ENCODE assay signal across 8 cellular contexts in genomic region chr1:16217061-16217785, GRCh38. TPM values are rescaled to one million over a fixed set of nuclear protein-coding genes. Genes with fewer than 3 reads are reported as not detected.
DNase-seq lines count a peak whose midpoint lies in the region; ATAC-seq, FAIRE-seq and TF ChIP-seq lines count a peak whose summit lies in the region.

No MANE protein-coding gene starts in this region.

- H3K27ac Mint-ChIP-seq in activated naive CD8-positive, alpha-beta T cell treated with anti-CD3 and anti-CD28 coated beads, Interleukin-2, amount 10 ng/mL, durations not matched to agents 7 days and 5 days: peak overlapping the region; percentile 84

- no peaks in the 10 kb centered on the region for H3K36me3 Mint-ChIP-seq in activated naive CD8-positive, alpha-beta T cell treated with anti-CD3 and anti-CD28 coated beads, Interleukin-2, amount 10 ng/mL, durations not matched to agents 7 days and 5 days

- H3K9me3 ChIP-seq in HEK293 (ENCODE audit: control insufficient read depth, insufficient read depth, low read depth, low read length) (no peaks in the 10 kb centered on the region), pancreas (no peaks in the 10 kb centered on the region), thyroid gland (no peaks in the 10 kb centered on the region)

- H3K4me3 ChIP-seq in HEK293 (ENCODE audit: low read depth, low read length): peak overlapping the region; percentile 20; the same call in 1 of the 2 replicates
- peak overlapping the region; percentile 38 for H3K4me3 ChIP-seq in NB4 (ENCODE audit: low read depth, low read length)
- peak overlapping the region; percentile 8 to 54 (median 28) for H3K4me3 ChIP-seq in pancreas
- peak overlapping the region in 2 of 3 donors; percentile 32 to 35 for H3K4me3 ChIP-seq in thyroid gland (replicated peaks in 1 of 3)

- H3K4me1 Mint-ChIP-seq in activated naive CD8-positive, alpha-beta T cell treated with anti-CD3 and anti-CD28 coated beads, Interleukin-2, amount 10 ng/mL, durations not matched to agents 7 days and 5 days: peaks cover 27% of the 10 kb centered on the region

- intact Hi-C loops in Right ventricle myocardium superior (cut with DNase I) (no loop called here), pancreas (cut with DNase I) (no loop called here), thyroid gland (cut with DNase I) (no loop called here)

- H3K36me3 ChIP-seq in HEK293 (ENCODE audit: control insufficient read depth in 2 of 2, insufficient read depth in 1 of 2, low read length in 2 of 2) (no peaks in the 10 kb centered on the region), pancreas (no peaks in the 10 kb centered on the region), thyroid gland (no peaks in the 10 kb centered on the region)

- TF ChIP-seq POLR2A in NB4 (IDR thresholded peaks at IDR 0.05; ENCODE audit: extremely low read depth, insufficient read length): no peak
- TF ChIP-seq POLR2A in thyroid gland (IDR thresholded peaks at IDR 0.05): peak in 1 of 2 donors; percentile 69

- WGBS in pancreas, 2 donors: 1 to 2% methylated on average over 35 to 46 of the region's 46 CpGs
- 0 to 2% methylated on average over 42 to 43 of the region's 46 CpGs for WGBS in thyroid gland, 2 donors

- DNase-seq in GF-D8 (lab: John Stamatoyannopoulos, UW) (peak; percentile 57), NB4 (ENCODE audit: low read depth) (peak; percentile 93), SKM-1 treated with dmso at 0.1 percent for 144 hours (lab: John Stamatoyannopoulos, UW; ENCODE audit: unreplicated experiment) (peak; percentile 89), Right ventricle myocardium superior (peak; percentile 99), pancreas (peak; percentile 98 to 100 (median 100)), thyroid gland (peak; percentile 99)
- peak; percentile 96 for DNase-seq in activated naive CD8-positive, alpha-beta T cell treated with anti-CD3 and anti-CD28 coated beads, Interleukin-2, amount 10 ng/mL, durations not matched to agents 7 days and 5 days

- peaks cover 2% of the 10 kb centered on the region for H3K9me3 Mint-ChIP-seq in activated naive CD8-positive, alpha-beta T cell treated with anti-CD3 and anti-CD28 coated beads, Interleukin-2, amount 10 ng/mL, durations not matched to agents 7 days and 5 days

- peak overlapping the region; percentile 91 for H3K4me3 Mint-ChIP-seq in activated naive CD8-positive, alpha-beta T cell treated with anti-CD3 and anti-CD28 coated beads, Interleukin-2, amount 10 ng/mL, durations not matched to agents 7 days and 5 days

- peaks cover 9% of the 10 kb centered on the region for H3K27me3 Mint-ChIP-seq in activated naive CD8-positive, alpha-beta T cell treated with anti-CD3 and anti-CD28 coated beads, Interleukin-2, amount 10 ng/mL, durations not matched to agents 7 days and 5 days

- CTCF ChIA-PET in HEK293 (lab: Yijun Ruan, JAX): interaction anchor here (0.9 to 1.4 kb wide), 5 partner anchors 13 to 146 kb away, joined by 3 to 5 read pairs (median 4); partner anchors contain the start of gene CPLANE2

- TF ChIP-seq CTCF in HEK293 (tag by site-specific recombination; IDR thresholded peaks at IDR 0.05) (no peak), NB4 (IDR thresholded peaks at IDR 0.05; ENCODE audit: low read depth, low read length) (no peak), pancreas (IDR thresholded peaks at IDR 0.05) (no peak), thyroid gland (IDR thresholded peaks at IDR 0.05) (no peak)

- H3K27ac ChIP-seq in HEK293 (ENCODE audit: extremely low read depth, low read depth, low read length) (no peak overlapping the region), pancreas (peak overlapping the region; percentile 2 to 82 (median 64)), thyroid gland (peak overlapping the region; percentile 29 to 50 (median 39))

- POLR2A ChIA-PET in HEK293 (lab: Yijun Ruan, JAX): interaction anchor here (0.5 to 3.2 kb wide), 8 partner anchors 9 to 488 kb away, joined by 3 to 27 read pairs (median 4); partner anchors contain the start of genes CPLANE2, FBXO42 and ZBTB17
- POLR2A ChIA-PET in activated naive CD8-positive, alpha-beta T cell treated with anti-CD3 and anti-CD28 coated beads, Interleukin-2, amount 10 ng/mL, durations not matched to agents 7 days and 5 days (lab: Charles Lee): interaction anchor here (0.9 to 2.2 kb wide), 7 partner anchors 8 to 142 kb away, joined by 3 to 31 read pairs (median 4); partner anchors contain the start of genes CPLANE2 and FBXO42

- H3K4me1 ChIP-seq in HEK293 (ENCODE audit: control insufficient read depth, insufficient read depth, low read length): no peaks in the 10 kb centered on the region
- H3K4me1 ChIP-seq in pancreas: peaks cover 7 to 8% (median 8%) of the 10 kb centered on the region in 3 donors
- peaks cover 8 to 23% of the 10 kb centered on the region in 2 donors for H3K4me1 ChIP-seq in thyroid gland

- H3K27me3 ChIP-seq in pancreas (no peaks in the 10 kb centered on the region), thyroid gland (no peaks in the 10 kb centered on the region)

- FAIRE-seq in pancreas (lab: Jason Lieb, UNC): peak; percentile 34

- ATAC-seq in activated naive CD8-positive, alpha-beta T cell treated with anti-CD3 and anti-CD28 coated beads, Interleukin-2, amount 10 ng/mL, durations not matched to agents 7 days and 5 days (ENCODE audit: low read depth): peak; percentile 96
- ATAC-seq in Right ventricle myocardium superior (ENCODE audit: poor library complexity) (peak; percentile 98), pancreas (peak; percentile 91 to 96 (median 93))

TF ChIP-seq in HEK293, 187 proteins besides CTCF, POLR2A, EP300 and RAD21 (continues in another document):
- TF ChIP-seq ZNF133 (tag by site-specific recombination; IDR thresholded peaks at IDR 0.05): no peak
- no peak for TF ChIP-seq ZNF654 (tag by site-specific recombination; IDR thresholded peaks at IDR 0.05; ENCODE audit: low read depth)
- TF ChIP-seq, protein P1, sequence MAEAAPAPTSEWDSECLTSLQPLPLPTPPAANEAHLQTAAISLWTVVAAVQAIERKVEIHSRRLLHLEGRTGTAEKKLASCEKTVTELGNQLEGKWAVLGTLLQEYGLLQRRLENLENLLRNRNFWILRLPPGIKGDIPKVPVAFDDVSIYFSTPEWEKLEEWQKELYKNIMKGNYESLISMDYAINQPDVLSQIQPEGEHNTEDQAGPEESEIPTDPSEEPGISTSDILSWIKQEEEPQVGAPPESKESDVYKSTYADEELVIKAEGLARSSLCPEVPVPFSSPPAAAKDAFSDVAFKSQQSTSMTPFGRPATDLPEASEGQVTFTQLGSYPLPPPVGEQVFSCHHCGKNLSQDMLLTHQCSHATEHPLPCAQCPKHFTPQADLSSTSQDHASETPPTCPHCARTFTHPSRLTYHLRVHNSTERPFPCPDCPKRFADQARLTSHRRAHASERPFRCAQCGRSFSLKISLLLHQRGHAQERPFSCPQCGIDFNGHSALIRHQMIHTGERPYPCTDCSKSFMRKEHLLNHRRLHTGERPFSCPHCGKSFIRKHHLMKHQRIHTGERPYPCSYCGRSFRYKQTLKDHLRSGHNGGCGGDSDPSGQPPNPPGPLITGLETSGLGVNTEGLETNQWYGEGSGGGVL (tag by site-specific recombination; IDR thresholded peaks at IDR 0.05): no peak
- TF ChIP-seq ZFP69B (tag by site-specific recombination; IDR thresholded peaks at IDR 0.05): no peak
- no peak for TF ChIP-seq ZIC2 (tag by site-specific recombination; IDR thresholded peaks at IDR 0.05)
- TF ChIP-seq ZNF148 (tag by site-specific recombination; IDR thresholded peaks at IDR 0.05; ENCODE audit: borderline replicate concordance): no peak
- no peak for TF ChIP-seq ZNF513 (tag by site-specific recombination; IDR thresholded peaks at IDR 0.05)
- TF ChIP-seq HOXC10 (CRISPR knock-in tag; IDR thresholded peaks at IDR 0.05): no peak
- TF ChIP-seq SCRT1 (tag by site-specific recombination; IDR thresholded peaks at IDR 0.05; ENCODE audit: borderline replicate concordance): no peak
- TF ChIP-seq MZF1 (tag by site-specific recombination; IDR thresholded peaks at IDR 0.05; ENCODE audit: borderline replicate concordance): no peak

RNA-seq across cellular contexts. Expression of gene ARHGEF19, which starts 4.8 kb away (rescaled TPM):
- 10 to 100 TPM in 1 of 2 experiments, 1 to 10 TPM in 1; 7.5 to 10.2 TPM for total RNA-seq in activated naive CD8-positive, alpha-beta T cell treated with anti-CD3 and anti-CD28 coated beads, Interleukin-2, amount 10 ng/mL, durations not matched to agents 7 days and 5 days
- total RNA-seq in Right ventricle myocardium superior (1.8 TPM), pancreas (10 to 100 TPM in 2 of 6 donors, 1 to 10 TPM in 4; 5.0 to 10.7 (median 7.9) TPM), thyroid gland (10 to 100 TPM; 11.9 to 32.3 (median 17.5) TPM)
- 10 to 100 TPM; 15.6 to 17.1 TPM for polyA plus RNA-seq in pancreas

RNA-seq across cellular contexts. Expression of gene CPLANE2, which starts 19.8 kb away (rescaled TPM):
- 1 to 10 TPM; 6.8 to 7.3 TPM for total RNA-seq in activated naive CD8-positive, alpha-beta T cell treated with anti-CD3 and anti-CD28 coated beads, Interleukin-2, amount 10 ng/mL, durations not matched to agents 7 days and 5 days
- total RNA-seq in Right ventricle myocardium superior (10.1 TPM), pancreas (1 to 10 TPM; 3.3 to 9.1 (median 4.0) TPM), thyroid gland (10 to 100 TPM in 3 of 4 donors, 1 to 10 TPM in 1; 4.3 to 21.8 (median 15.3) TPM)
- 1 to 10 TPM; 2.2 to 4.0 TPM for polyA plus RNA-seq in pancreas
